ENCODE assay signal across 1 cellular context in genomic region chr12:49618576-49618975, GRCh38.
TF ChIP-seq lines count a peak whose summit lies in the region.

No MANE protein-coding gene starts in this region.

TF ChIP-seq in GM23338, 12 proteins besides CTCF, POLR2A, EP300 and RAD21:
- TF ChIP-seq EZH2 (IDR thresholded peaks at IDR 0.05; ENCODE audit: low read depth, unreplicated experiment) = no peak
- no peak for TF ChIP-seq POLR2AphosphoS5 (IDR thresholded peaks at IDR 0.05; ENCODE audit: low read depth)
- TF ChIP-seq JUNB (IDR thresholded peaks at IDR 0.05; ENCODE audit: unreplicated experiment) = no peak
- no peak for TF ChIP-seq ZNF331 (CRISPR knock-in tag; IDR thresholded peaks at IDR 0.05; ENCODE audit: low read depth)
- no peak for TF ChIP-seq EZH2phosphoT487 (IDR thresholded peaks at IDR 0.05; ENCODE audit: unreplicated experiment)
- no peak for TF ChIP-seq ZNF462 (CRISPR knock-in tag; IDR thresholded peaks at IDR 0.05)
- TF ChIP-seq CREB1 (CRISPR knock-in tag; IDR thresholded peaks at IDR 0.05; ENCODE audit: low read depth) = no peak
- TF ChIP-seq REST (IDR thresholded peaks at IDR 0.05; ENCODE audit: unreplicated experiment) = no peak
- no peak for TF ChIP-seq ETS1 (IDR thresholded peaks at IDR 0.05)
- TF ChIP-seq NANOG (IDR thresholded peaks at IDR 0.05; ENCODE audit: borderline replicate concordance) = no peak
- no peak for TF ChIP-seq ZNF114 (CRISPR knock-in tag; IDR thresholded peaks at IDR 0.05)
- no peak for TF ChIP-seq STAT1 (IDR thresholded peaks at IDR 0.05; ENCODE audit: unreplicated experiment)
